In the genomic region with DNA sequence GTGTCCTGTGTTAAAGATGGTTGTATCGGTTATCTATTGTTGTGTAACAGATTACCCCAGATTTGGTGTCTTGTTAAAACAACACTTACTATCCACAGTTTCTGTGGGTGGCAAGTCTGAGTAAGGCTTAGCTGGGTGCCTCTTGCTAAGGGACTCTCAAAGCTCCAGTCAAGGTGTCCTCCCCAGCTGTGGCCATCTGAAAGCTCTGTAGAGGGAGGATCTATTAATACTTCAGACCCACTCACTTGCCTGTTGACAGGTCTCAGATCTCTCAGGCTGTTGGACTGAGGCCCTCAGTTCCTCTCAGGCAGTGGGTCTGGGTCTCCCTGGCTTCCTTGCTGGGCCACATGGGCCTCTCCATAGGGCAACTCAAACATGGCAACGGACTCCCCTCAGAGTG, we compare ENCODE assay signal across 21 cellular contexts. TPM values are rescaled to one million over a fixed set of nuclear protein-coding genes. Genes with fewer than 3 reads are reported as not detected.
DNase-seq lines count a peak whose midpoint lies in the region; ATAC-seq and TF ChIP-seq lines count a peak whose summit lies in the region.
"Had no signal": no experiment of that assay in that cellular context is flagged by ENCODE, and none has a peak within 500 bp of the region (broad histone marks: within the 10 kb centered on the region; RNA-seq: fewer than 3 reads in every experiment).

No MANE protein-coding gene starts in this region.

- no peak overlapping the region for H3K4me3 Mint-ChIP-seq in CD8-positive, alpha-beta T cell
- no peak overlapping the region for H3K4me3 Mint-ChIP-seq in activated T-helper 17 cell treated with anti-CD3 and anti-CD28 coated beads, Interleukin-2, amount 50 U/mL, for 72 hours

- H3K27ac ChIP-seq in CD8-positive, alpha-beta T cell (ENCODE audit: low read depth, low read length) = no peak overlapping the region
- H3K27ac ChIP-seq: GM23248, Peyer's patch, sigmoid colon, suprapubic skin had no signal

- no peak overlapping the region for H3K4me3 ChIP-seq in CD8-positive, alpha-beta T cell (ENCODE audit: low read depth, low read length)
- H3K4me3 ChIP-seq: GM23248, mucosa of descending colon, Peyer's patch, sigmoid colon, suprapubic skin had no signal

- H3K36me3 Mint-ChIP-seq in CD8-positive, alpha-beta T cell = peaks cover 63% of the 10 kb centered on the region
- H3K36me3 Mint-ChIP-seq in activated T-helper 17 cell treated with anti-CD3 and anti-CD28 coated beads, Interleukin-2, amount 50 U/mL, for 72 hours (ENCODE audit: low read depth) = peaks cover 93% of the 10 kb centered on the region

- H3K4me1 ChIP-seq in CD8-positive, alpha-beta T cell (ENCODE audit: insufficient read depth, low read length) = no peaks in the 10 kb centered on the region
- H3K4me1 ChIP-seq: suprapubic skin had no signal

- ATAC-seq in CD8-positive, alpha-beta T cell = no peak
- ATAC-seq in GM19395 (IDR thresholded peaks at IDR 0.05; ENCODE audit: unreplicated experiment) (peak; percentile 60), HG02885 (IDR thresholded peaks at IDR 0.05; ENCODE audit: poor library complexity, unreplicated experiment) (peak; percentile 88)
- no peak for ATAC-seq in activated T-helper 17 cell treated with anti-CD3 and anti-CD28 coated beads, Interleukin-2, amount 50 U/mL, for 72 hours (replicated peaks)
- ATAC-seq: mucosa of descending colon, SK-N-SH treated with all-trans-retinoic acid at 6 μM for 48 hours had no signal

- H3K27me3 ChIP-seq in CD8-positive, alpha-beta T cell (ENCODE audit: insufficient read depth, low read length) = no peaks in the 10 kb centered on the region
- H3K27me3 ChIP-seq: Peyer's patch, sigmoid colon, suprapubic skin had no signal

- peak overlapping the region; percentile 45 for H3K27ac Mint-ChIP-seq in CD8-positive, alpha-beta T cell
- H3K27ac Mint-ChIP-seq in activated T-helper 17 cell treated with anti-CD3 and anti-CD28 coated beads, Interleukin-2, amount 50 U/mL, for 72 hours = peak overlapping the region; percentile 5
- H3K27ac Mint-ChIP-seq: activated T-helper 2 cell treated with anti-CD3 and anti-CD28 coated beads, Interferon-gamma antibody, Interleukin-2, Interleukin-4, amounts not matched to agents 10 μg/mL and 5 μg/mL and 100 μg/mL, durations not matched to agents 14 hours and 24 hours and 36 hours had no signal

- no peak for TF ChIP-seq CTCF in CD8-positive, alpha-beta T cell (IDR thresholded peaks at IDR 0.05)

- H3K9me3 Mint-ChIP-seq in CD8-positive, alpha-beta T cell = peaks cover 7% of the 10 kb centered on the region
- peaks cover 4% of the 10 kb centered on the region for H3K9me3 Mint-ChIP-seq in activated T-helper 17 cell treated with anti-CD3 and anti-CD28 coated beads, Interleukin-2, amount 50 U/mL, for 72 hours

- DNase-seq in CD8-positive, alpha-beta T cell = no peak
- DNase-seq in H4 (ENCODE audit: low spot score) (no peak), SIG-M5 (lab: John Stamatoyannopoulos, UW) (no peak), GM19240 (ENCODE audit: insufficient read length, low spot score) (no peak)
- no peak for DNase-seq in activated CD4-positive, alpha-beta T cell treated with anti-CD3 and anti-CD28 coated beads, Interleukin-2, amount 50 U/mL, for 48 hours
- DNase-seq: amniotic stem cell; GM23248; hippocampal formation; KG1; mucosa of descending colon; NCI-H1092; NCI-H82; Peyer's patch; sigmoid colon; stimulated activated CD4-positive, alpha-beta T cell treated with anti-CD3 and anti-CD28 coated beads, Interleukin-1b, Interleukin-23, amount 100 ng/mL, for 48 hours had no signal

- intact Hi-C loops in CD8-positive, alpha-beta T cell (cut with DNase I, micrococcal nuclease) = no loop called here

- POLR2A ChIA-PET in CD8-positive, alpha-beta T cell (lab: Charles Lee) = no interaction called here

- peaks cover 51% of the 10 kb centered on the region for H3K4me1 Mint-ChIP-seq in CD8-positive, alpha-beta T cell (ENCODE audit: low read depth)
- peaks cover 8% of the 10 kb centered on the region for H3K4me1 Mint-ChIP-seq in activated T-helper 17 cell treated with anti-CD3 and anti-CD28 coated beads, Interleukin-2, amount 50 U/mL, for 72 hours

- no peaks in the 10 kb centered on the region for H3K27me3 Mint-ChIP-seq in CD8-positive, alpha-beta T cell (ENCODE audit: low read depth)
- no peaks in the 10 kb centered on the region for H3K27me3 Mint-ChIP-seq in activated T-helper 17 cell treated with anti-CD3 and anti-CD28 coated beads, Interleukin-2, amount 50 U/mL, for 72 hours

- no peaks in the 10 kb centered on the region for H3K36me3 ChIP-seq in CD8-positive, alpha-beta T cell (ENCODE audit: insufficient read depth, low read length)
- H3K36me3 ChIP-seq: Peyer's patch, sigmoid colon, suprapubic skin had no signal

- H3K9me3 ChIP-seq in CD8-positive, alpha-beta T cell (ENCODE audit: low read length) = no peaks in the 10 kb centered on the region
- H3K9me3 ChIP-seq: Peyer's patch, sigmoid colon, suprapubic skin had no signal

- CTCF ChIA-PET in CD8-positive, alpha-beta T cell (lab: Charles Lee) = interaction anchor here (1.6 kb wide), 1 partner anchor 17 kb away, joined by 3 read pairs; no protein-coding TSS in a partner anchor

RNA-seq across cellular contexts. Expression of gene ARID5B, which starts 19.6 kb away (rescaled TPM):
- 10 to 100 TPM; 17.5 to 18.4 TPM for total RNA-seq in CD8-positive, alpha-beta T cell
- 10 to 100 TPM; 65.5 to 93.8 TPM for total RNA-seq in activated T-helper 17 cell treated with anti-CD3 and anti-CD28 coated beads, Interleukin-2, amount 50 U/mL, for 72 hours
- 11.6 and 15.7 TPM in 2 replicates for total RNA-seq in H4 (2014; rRNA removed; shearing (Covaris generic))

Comparison
In these comparisons a context has a peak if more than half of its experiments do, and no peak if none do; other contexts are left out.
1. ATAC-seq: peak in GM19395 (single experiment) and HG02885 (single experiment); none in CD8-positive, alpha-beta T cell (single experiment) and activated T-helper 17 cell treated with anti-CD3 and anti-CD28 coated beads, Interleukin-2, amount 50 U/mL, for 72 hours (single experiment).